9 cellular contexts compared by ENCODE assay signal in the genomic region with DNA sequence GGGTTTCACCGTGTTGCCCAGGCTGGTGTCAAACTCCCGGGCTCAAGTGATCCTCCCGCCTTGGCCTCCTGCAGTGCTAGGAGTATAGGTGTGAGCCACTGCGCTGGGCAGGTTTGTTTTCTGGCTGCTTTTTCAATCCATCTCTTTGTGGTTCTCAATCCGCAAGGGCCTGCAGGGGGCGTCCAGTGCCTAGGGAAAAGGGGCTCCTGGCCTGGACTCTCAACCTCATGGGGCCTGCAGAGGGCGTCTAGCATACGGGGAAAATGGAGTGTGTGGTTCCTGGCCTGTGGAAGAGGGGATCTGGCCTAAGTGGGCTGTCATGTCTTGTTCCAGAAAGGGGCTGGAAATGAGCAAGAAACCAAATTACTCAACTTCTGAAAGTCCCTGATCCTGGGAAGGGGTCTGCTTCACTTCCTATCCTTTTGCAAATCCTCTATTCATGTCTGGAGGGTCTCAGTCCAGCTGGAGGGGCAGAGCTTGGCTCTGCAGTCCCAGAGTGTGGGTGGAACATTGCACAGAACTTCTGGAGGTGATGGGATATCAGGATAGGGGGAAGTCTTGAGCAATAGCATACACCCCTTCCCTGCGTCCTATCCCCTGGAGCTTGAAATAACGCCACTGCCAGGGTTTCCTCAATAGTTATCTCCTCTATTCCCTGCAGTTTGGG. TPM values are rescaled to one million over a fixed set of nuclear protein-coding genes. Genes with fewer than 3 reads are reported as not detected.
DNase-seq lines count a peak whose midpoint lies in the region; ATAC-seq lines count a peak whose summit lies in the region.
"Had no signal": no experiment of that assay in that cellular context is flagged by ENCODE, and none has a peak within 500 bp of the region (broad histone marks: within the 10 kb centered on the region; RNA-seq: fewer than 3 reads in every experiment).

No MANE protein-coding gene starts in this region.

- no peak overlapping the region for H3K4me3 Mint-ChIP-seq in activated naive CD8-positive, alpha-beta T cell treated with anti-CD3 and anti-CD28 coated beads for 36 hours
- H3K4me3 Mint-ChIP-seq: activated naive CD4-positive, alpha-beta T cell treated with anti-CD3 and anti-CD28 coated beads, Interleukin-2, amount 50 U/mL, for 24 hours had no signal

- intact Hi-C loops in left ventricle myocardium superior (cut with micrococcal nuclease), result no loop called here

- peaks cover 5% of the 10 kb centered on the region for H3K9me3 Mint-ChIP-seq in activated naive CD8-positive, alpha-beta T cell treated with anti-CD3 and anti-CD28 coated beads for 36 hours
- H3K9me3 Mint-ChIP-seq: activated naive CD4-positive, alpha-beta T cell treated with anti-CD3 and anti-CD28 coated beads, Interleukin-2, amount 50 U/mL, for 24 hours had no signal

- peaks cover 2% of the 10 kb centered on the region for H3K36me3 Mint-ChIP-seq in activated naive CD8-positive, alpha-beta T cell treated with anti-CD3 and anti-CD28 coated beads for 36 hours

- no peak overlapping the region for H3K27ac Mint-ChIP-seq in activated naive CD8-positive, alpha-beta T cell treated with anti-CD3 and anti-CD28 coated beads for 36 hours
- H3K27ac Mint-ChIP-seq: activated naive CD4-positive, alpha-beta T cell treated with anti-CD3 and anti-CD28 coated beads, Interleukin-2, amount 50 U/mL, for 24 hours had no signal

- DNase-seq in ELR (ENCODE audit: low read depth) (peak; percentile 85), Kasumi-1 (lab: John Stamatoyannopoulos, UW) (peak; percentile 87 to 92), SHP77 treated with DMSO at 0.1 percent for 48 hours (lab: John Stamatoyannopoulos, UW) (peak; percentile 34), left ventricle myocardium superior (peak; percentile 73), cortex of kidney (lab: John Stamatoyannopoulos, UW) (no peak)
- peak; percentile 66 for DNase-seq in activated naive CD8-positive, alpha-beta T cell treated with anti-CD3 and anti-CD28 coated beads for 36 hours
- peak; percentile 44 to 51 (median 49) for DNase-seq in stimulated activated CD4-positive, alpha-beta T cell treated with anti-CD3 and anti-CD28 coated beads, Interleukin-12 subunit alpha, Interleukin-12 subunit beta, amount 100 ng/mL, for 48 hours (ENCODE audit: low read depth in 2 of 3, low spot score in 1 of 3)

- peaks cover 5% of the 10 kb centered on the region for H3K4me1 Mint-ChIP-seq in activated naive CD8-positive, alpha-beta T cell treated with anti-CD3 and anti-CD28 coated beads for 36 hours

- ATAC-seq in left ventricle myocardium superior, result peak; percentile 65
- ATAC-seq in HG02981 (IDR thresholded peaks at IDR 0.05; ENCODE audit: unreplicated experiment), result no peak

- no peaks in the 10 kb centered on the region for H3K27me3 Mint-ChIP-seq in activated naive CD8-positive, alpha-beta T cell treated with anti-CD3 and anti-CD28 coated beads for 36 hours
- H3K27me3 Mint-ChIP-seq: activated naive CD4-positive, alpha-beta T cell treated with anti-CD3 and anti-CD28 coated beads, Interleukin-2, amount 50 U/mL, for 24 hours had no signal

RNA-seq across cellular contexts. Expression of a gene that starts 12.7 kb away (rescaled TPM):
- total RNA-seq in activated naive CD8-positive, alpha-beta T cell treated with anti-CD3 and anti-CD28 coated beads for 36 hours, result under 1 TPM in 1 of 2 experiments, not detected in 1; 0.82 TPM
- not detected for total RNA-seq in left ventricle myocardium superior

RNA-seq across cellular contexts. Expression of a gene that starts 15.9 kb away (rescaled TPM):
- not detected for total RNA-seq in activated naive CD8-positive, alpha-beta T cell treated with anti-CD3 and anti-CD28 coated beads for 36 hours
- total RNA-seq in left ventricle myocardium superior, result 2.1 TPM

RNA-seq across cellular contexts. Expression of a gene that starts 23.2 kb away (rescaled TPM):
- total RNA-seq in activated naive CD8-positive, alpha-beta T cell treated with anti-CD3 and anti-CD28 coated beads for 36 hours, result 10 to 100 TPM; 12.1 to 13.0 TPM
- total RNA-seq in left ventricle myocardium superior, result 51.7 TPM

RNA-seq across cellular contexts. Expression of a gene that starts 28.7 kb away (rescaled TPM):
- 10 to 100 TPM; 42.4 to 43.4 TPM for total RNA-seq in activated naive CD8-positive, alpha-beta T cell treated with anti-CD3 and anti-CD28 coated beads for 36 hours
- 61.2 TPM for total RNA-seq in left ventricle myocardium superior

RNA-seq across cellular contexts. Expression of a gene that starts 34.8 kb away (rescaled TPM):
- total RNA-seq in activated naive CD8-positive, alpha-beta T cell treated with anti-CD3 and anti-CD28 coated beads for 36 hours, result not detected
- 32.5 TPM for total RNA-seq in left ventricle myocardium superior
